26 cellular contexts compared by ENCODE assay signal in the genomic region with DNA sequence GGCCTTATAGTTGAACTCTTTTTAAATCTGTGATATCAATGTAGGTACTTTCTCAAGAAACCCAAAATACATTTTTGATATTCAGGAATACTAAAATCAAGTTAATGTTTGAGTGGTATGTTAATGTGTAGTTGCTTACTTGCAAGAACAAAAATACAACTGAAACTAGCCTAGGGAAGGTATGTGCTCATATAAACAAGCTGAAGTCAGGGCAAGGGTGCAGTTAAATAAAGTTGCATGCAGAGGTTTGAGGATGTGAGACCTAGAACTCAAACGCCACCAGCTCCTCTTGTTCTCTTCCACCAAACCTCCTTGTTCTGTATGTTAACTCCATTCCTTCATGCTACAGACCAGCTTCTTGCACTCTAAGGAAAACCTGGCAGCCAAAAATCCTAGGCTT.
"Had no signal": no experiment of that assay in that cellular context is flagged by ENCODE, and none has a peak within 500 bp of the region (broad histone marks: within the 10 kb centered on the region; RNA-seq: fewer than 3 reads in every experiment).

No MANE protein-coding gene starts in this region.

- H3K4me3 ChIP-seq: stomach, suprapubic skin, testis, thoracic aorta, thyroid gland, tibial artery, tibial nerve, transverse colon, upper lobe of left lung, upper lobe of right lung, uterus, vagina had no signal

- ATAC-seq: stimulated activated effector memory CD8-positive, alpha-beta T cell treated with anti-CD3 and anti-CD28 coated beads, Interleukin-12 subunit alpha, Interleukin-12 subunit beta, amount 100 ng/mL, for 72 hours; stimulated activated memory B cell treated with anti-CD40 and anti-IgM and Interleukin-4, amounts not matched to agents 10 μg/mL and 1 μg/mL and 100 μg/mL, for 72 hours; stimulated activated naive B cell treated with anti-CD40 and anti-IgM and Interleukin-4, amounts not matched to agents 10 μg/mL and 1 μg/mL and 100 μg/mL, for 72 hours; stimulated activated naive CD8-positive, alpha-beta T cell treated with anti-CD3 and anti-CD28 coated beads, Interleukin-15, amount 100 ng/mL, for 72 hours; stimulated activated naive CD8-positive, alpha-beta T cell treated with anti-CD3 and anti-CD28 coated beads, Interleukin-15, Interleukin-2, amounts not matched to agents 100 U/mL and 50 U/mL, for 24 hours; upper lobe of right lung had no signal

- H3K9me3 ChIP-seq: stomach, suprapubic skin, testis, thoracic aorta, thyroid gland, tibial artery, tibial nerve, transverse colon, upper lobe of left lung, upper lobe of right lung, uterus, vagina had no signal

- H3K4me1 ChIP-seq: suprapubic skin, testis, thyroid gland, tibial artery, tibial nerve, upper lobe of right lung, uterus, vagina had no signal

- H3K27me3 ChIP-seq: stomach, suprapubic skin, testis, thyroid gland, tibial artery, tibial nerve, transverse colon, upper lobe of left lung, upper lobe of right lung, uterus, vagina had no signal

- DNase-seq: stimulated activated CD4-positive, alpha-beta T cell treated with anti-CD3 and anti-CD28 coated beads, Interleukin-2, amount 100 ng/mL, for 48 hours; stimulated activated CD4-positive, alpha-beta T cell treated with anti-CD3 and anti-CD28 coated beads, Interleukin-4, amount 100 ng/mL, for 1 hour; stimulated activated CD4-positive, alpha-beta T cell treated with anti-CD3 and anti-CD28 coated beads, Interleukin-4, amount 100 ng/mL, for 24 hours; stimulated activated CD4-positive, alpha-beta T cell treated with anti-CD3 and anti-CD28 coated beads, Interleukin-4, amount 100 ng/mL, for 4 hours; stimulated activated CD8-positive, alpha-beta memory T cell treated with anti-CD3 and anti-CD28 coated beads, Interleukin-4, amount 100 ng/mL, for 48 hours; stimulated activated naive B cell treated with anti-CD40 and anti-IgM and Interleukin-4, amounts not matched to agents 10 μg/mL and 1 μg/mL and 100 μg/mL, for 72 hours; stimulated activated naive CD4-positive, alpha-beta T cell; stimulated activated naive CD4-positive, alpha-beta T cell treated with Interleukin-2 at 50 U/mL for 16 hours; stimulated activated naive CD8-positive, alpha-beta T cell treated with anti-CD3 and anti-CD28 coated beads, Interleukin-15, amount 100 ng/mL, for 72 hours; stimulated activated naive CD8-positive, alpha-beta T cell treated with anti-CD3 and anti-CD28 coated beads, Interleukin-15, Interleukin-2, amounts not matched to agents 100 U/mL and 50 U/mL, for 24 hours; stomach; substantia nigra; testis; thyroid gland; tibial artery; transverse colon; trophoblast cell; upper lobe of left lung; upper lobe of right lung; uterus had no signal

- H3K27ac ChIP-seq: stomach, suprapubic skin, testis, thoracic aorta, thyroid gland, tibial artery, tibial nerve, transverse colon, upper lobe of left lung, upper lobe of right lung, uterus, vagina had no signal

- H3K36me3 ChIP-seq: stomach, suprapubic skin, thoracic aorta, thyroid gland, tibial artery, tibial nerve, transverse colon, upper lobe of left lung, upper lobe of right lung, uterus, vagina had no signal
